2 cellular contexts compared by ENCODE assay signal in the genomic region with DNA sequence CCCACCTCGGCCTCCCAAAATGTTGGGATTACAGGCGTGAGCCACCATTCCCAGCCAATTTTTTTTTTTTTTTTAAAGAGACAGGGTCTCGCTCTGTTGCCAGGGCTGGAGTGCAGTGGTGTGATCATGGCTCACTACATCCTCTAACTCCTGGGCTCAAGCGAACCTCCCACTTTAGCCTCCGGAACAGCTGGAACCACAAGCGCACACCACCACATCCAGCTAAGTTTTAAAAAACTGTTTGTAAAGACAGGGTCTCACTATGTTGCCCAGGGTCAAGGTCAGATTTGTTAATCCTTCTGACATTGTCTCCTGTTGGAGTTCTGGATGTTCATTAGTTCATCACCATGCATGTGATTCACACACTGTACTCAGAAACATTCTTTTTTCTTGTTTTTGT.
TF ChIP-seq lines count a peak whose summit lies in the region.

No MANE protein-coding gene starts in this region.

TF ChIP-seq in IMR-90, 13 proteins besides CTCF, POLR2A, EP300 and RAD21:
- TF ChIP-seq, protein P1, sequence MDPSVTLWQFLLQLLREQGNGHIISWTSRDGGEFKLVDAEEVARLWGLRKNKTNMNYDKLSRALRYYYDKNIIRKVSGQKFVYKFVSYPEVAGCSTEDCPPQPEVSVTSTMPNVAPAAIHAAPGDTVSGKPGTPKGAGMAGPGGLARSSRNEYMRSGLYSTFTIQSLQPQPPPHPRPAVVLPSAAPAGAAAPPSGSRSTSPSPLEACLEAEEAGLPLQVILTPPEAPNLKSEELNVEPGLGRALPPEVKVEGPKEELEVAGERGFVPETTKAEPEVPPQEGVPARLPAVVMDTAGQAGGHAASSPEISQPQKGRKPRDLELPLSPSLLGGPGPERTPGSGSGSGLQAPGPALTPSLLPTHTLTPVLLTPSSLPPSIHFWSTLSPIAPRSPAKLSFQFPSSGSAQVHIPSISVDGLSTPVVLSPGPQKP (IDR thresholded peaks at IDR 0.05; ENCODE audit: borderline replicate concordance, low read depth, low read length) = no peak
- TF ChIP-seq RCOR1 (IDR thresholded peaks at IDR 0.05; ENCODE audit: insufficient replicate concordance, low read length) = no peak
- TF ChIP-seq SMC3 (IDR thresholded peaks at IDR 0.05; ENCODE audit: low read depth, low read length) = no peak
- TF ChIP-seq MXI1 (IDR thresholded peaks at IDR 0.05; ENCODE audit: borderline replicate concordance, low read depth, low read length) = no peak
- TF ChIP-seq NFE2L2 (IDR thresholded peaks at IDR 0.05; ENCODE audit: low read depth, low read length) = no peak
- no peak for TF ChIP-seq MAFK (IDR thresholded peaks at IDR 0.05; ENCODE audit: low read depth, low read length)
- TF ChIP-seq MAZ (IDR thresholded peaks at IDR 0.05; ENCODE audit: borderline replicate concordance, low read depth, low read length) = no peak
- TF ChIP-seq, protein P2, sequence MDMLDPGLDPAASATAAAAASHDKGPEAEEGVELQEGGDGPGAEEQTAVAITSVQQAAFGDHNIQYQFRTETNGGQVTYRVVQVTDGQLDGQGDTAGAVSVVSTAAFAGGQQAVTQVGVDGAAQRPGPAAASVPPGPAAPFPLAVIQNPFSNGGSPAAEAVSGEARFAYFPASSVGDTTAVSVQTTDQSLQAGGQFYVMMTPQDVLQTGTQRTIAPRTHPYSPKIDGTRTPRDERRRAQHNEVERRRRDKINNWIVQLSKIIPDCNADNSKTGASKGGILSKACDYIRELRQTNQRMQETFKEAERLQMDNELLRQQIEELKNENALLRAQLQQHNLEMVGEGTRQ (IDR thresholded peaks at IDR 0.05; ENCODE audit: low read depth, low read length) = no peak
- TF ChIP-seq BHLHE40 (IDR thresholded peaks at IDR 0.05; ENCODE audit: low read depth, low read length) = no peak
- no peak for TF ChIP-seq CEBPB (IDR thresholded peaks at IDR 0.05; ENCODE audit: low read depth, low read length)
- no peak for TF ChIP-seq FOS (IDR thresholded peaks at IDR 0.05; ENCODE audit: low read depth, low read length)
- TF ChIP-seq RFX5 (IDR thresholded peaks at IDR 0.05; ENCODE audit: low read depth, low read length) = no peak

TF ChIP-seq in K562, 482 proteins besides CTCF, POLR2A, EP300 and RAD21:
- TF ChIP-seq, protein P3, sequence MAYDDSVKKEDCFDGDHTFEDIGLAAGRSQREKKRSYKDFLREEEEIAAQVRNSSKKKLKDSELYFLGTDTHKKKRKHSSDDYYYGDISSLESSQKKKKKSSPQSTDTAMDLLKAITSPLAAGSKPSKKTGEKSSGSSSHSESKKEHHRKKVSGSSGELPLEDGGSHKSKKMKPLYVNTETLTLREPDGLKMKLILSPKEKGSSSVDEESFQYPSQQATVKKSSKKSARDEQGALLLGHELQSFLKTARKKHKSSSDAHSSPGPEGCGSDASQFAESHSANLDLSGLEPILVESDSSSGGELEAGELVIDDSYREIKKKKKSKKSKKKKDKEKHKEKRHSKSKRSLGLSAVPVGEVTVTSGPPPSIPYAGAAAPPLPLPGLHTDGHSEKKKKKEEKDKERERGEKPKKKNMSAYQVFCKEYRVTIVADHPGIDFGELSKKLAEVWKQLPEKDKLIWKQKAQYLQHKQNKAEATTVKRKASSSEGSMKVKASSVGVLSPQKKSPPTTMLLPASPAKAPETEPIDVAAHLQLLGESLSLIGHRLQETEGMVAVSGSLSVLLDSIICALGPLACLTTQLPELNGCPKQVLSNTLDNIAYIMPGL (CRISPR knock-in tag; IDR thresholded peaks at IDR 0.05) = no peak
- TF ChIP-seq RBM25 (IDR thresholded peaks at IDR 0.05; ENCODE audit: low read depth, low read length, severe bottlenecking) (peak; percentile 14), ZNF384 (IDR thresholded peaks at IDR 0.05; ENCODE audit: low read depth, low read length) (0 out of 2 replicates have a peak, but pooled peaks have one; percentile 37)
